In the genomic region with DNA sequence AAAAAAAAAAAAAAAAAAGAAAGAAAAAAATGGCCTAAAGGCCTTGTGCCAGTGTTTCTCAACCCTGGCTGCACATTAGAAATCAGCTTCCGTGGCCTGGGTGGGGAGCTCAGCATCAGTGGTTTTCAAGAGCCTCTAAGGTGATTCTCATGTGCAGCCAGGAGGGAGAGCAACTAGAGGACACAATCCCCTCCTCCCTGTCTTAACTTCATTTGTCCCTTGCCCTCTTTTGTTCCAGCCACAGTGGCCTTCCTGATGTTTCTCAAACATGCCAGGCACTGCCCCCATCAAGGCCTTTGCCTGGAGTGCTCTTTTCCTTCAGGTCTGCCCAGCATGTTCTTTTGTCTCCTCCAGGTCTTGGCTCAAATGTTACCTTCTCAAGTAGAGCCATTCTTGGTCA, we compare ENCODE assay signal across 14 cellular contexts. TPM values are rescaled to one million over a fixed set of nuclear protein-coding genes. Genes with fewer than 3 reads are reported as not detected.
DNase-seq lines count a peak whose midpoint lies in the region; ATAC-seq and TF ChIP-seq lines count a peak whose summit lies in the region.
"Had no signal": no experiment of that assay in that cellular context is flagged by ENCODE, and none has a peak within 500 bp of the region (broad histone marks: within the 10 kb centered on the region; RNA-seq: fewer than 3 reads in every experiment).

No MANE protein-coding gene starts in this region.

- H3K36me3 Mint-ChIP-seq in GM23338 (ENCODE audit: low read depth) (no peaks in the 10 kb centered on the region), endothelial cell (ENCODE audit: low read depth, unreplicated experiment) (no peaks in the 10 kb centered on the region), neural progenitor cell (no peaks in the 10 kb centered on the region)
- H3K36me3 Mint-ChIP-seq in activated naive CD8-positive, alpha-beta T cell treated with anti-CD3 and anti-CD28 coated beads, Interleukin-2, amount 50 U/mL, for 24 hours (ENCODE audit: low read depth) = no peaks in the 10 kb centered on the region
- H3K36me3 Mint-ChIP-seq: CD8-positive, alpha-beta T cell had no signal

- H3K79me2 ChIP-seq in GM23338 (replicated peaks; ENCODE audit: insufficient read depth) (peaks cover 100% of the 10 kb centered on the region), neural progenitor cell (ENCODE audit: low read depth) (peaks cover 100% of the 10 kb centered on the region)

- H3K36me3 ChIP-seq in GM23338 (ENCODE audit: insufficient read depth) = no peaks in the 10 kb centered on the region
- no peaks in the 10 kb centered on the region for H3K36me3 ChIP-seq in neural progenitor cell
- H3K36me3 ChIP-seq: Peyer's patch had no signal

- no peaks in the 10 kb centered on the region for H3K9me3 ChIP-seq in neural progenitor cell (ENCODE audit: low read depth)
- H3K9me3 ChIP-seq: Peyer's patch had no signal

- H4K20me1 ChIP-seq in GM23338 (replicated peaks; ENCODE audit: insufficient read depth) (no peaks in the 10 kb centered on the region; the same call in 1 of the 2 replicates), neural progenitor cell (ENCODE audit: low read depth) (peaks cover 19% of the 10 kb centered on the region)

- H3K27ac Mint-ChIP-seq in GM23338 = peak overlapping the region; percentile 61
- H3K27ac Mint-ChIP-seq in endothelial cell (ENCODE audit: unreplicated experiment) = peak overlapping the region; percentile 3
- no peak overlapping the region for H3K27ac Mint-ChIP-seq in neural progenitor cell
- H3K27ac Mint-ChIP-seq in activated naive CD8-positive, alpha-beta T cell treated with anti-CD3 and anti-CD28 coated beads, Interleukin-2, amount 50 U/mL, for 24 hours = no peak overlapping the region
- H3K27ac Mint-ChIP-seq: CD8-positive, alpha-beta T cell had no signal

- DNase-seq in DMS79 treated with DMSO at 0.1 percent for 48 hours (lab: John Stamatoyannopoulos, UW) (peak; percentile 76), GM23338 (ENCODE audit: low spot score) (peak; percentile 45), endothelial cell (ENCODE audit: low spot score) (no peak), neural progenitor cell (ENCODE audit: low spot score) (peak; percentile 56), RWPE1 (ENCODE audit: low spot score) (no peak), NCI-H82 (lab: John Stamatoyannopoulos, UW) (no peak)
- DNase-seq in activated naive CD8-positive, alpha-beta T cell treated with anti-CD3 and anti-CD28 coated beads, Interleukin-2, amount 50 U/mL, for 24 hours = no peak
- DNase-seq: CD8-positive, alpha-beta T cell; NCI-H146; NCI-H446 treated with DMSO at 0.1 percent for 48 hours; NCI-H748 treated with DMSO at 0.1 percent for 48 hours; Peyer's patch; SIG-M5 had no signal

- H3K9me3 Mint-ChIP-seq in GM23338 (no peaks in the 10 kb centered on the region), endothelial cell (ENCODE audit: unreplicated experiment) (no peaks in the 10 kb centered on the region), neural progenitor cell (no peaks in the 10 kb centered on the region)
- no peaks in the 10 kb centered on the region for H3K9me3 Mint-ChIP-seq in activated naive CD8-positive, alpha-beta T cell treated with anti-CD3 and anti-CD28 coated beads, Interleukin-2, amount 50 U/mL, for 24 hours
- H3K9me3 Mint-ChIP-seq: CD8-positive, alpha-beta T cell had no signal

- H3K27ac ChIP-seq in GM23338 (ENCODE audit: low read depth) = no peak overlapping the region
- no peak overlapping the region for H3K27ac ChIP-seq in neural progenitor cell
- H3K27ac ChIP-seq in RWPE1 = no peak overlapping the region
- H3K27ac ChIP-seq: Peyer's patch had no signal

- H3K27me3 Mint-ChIP-seq in GM23338 (ENCODE audit: insufficient read depth, low read depth, poor library complexity) (peaks cover 2% of the 10 kb centered on the region), endothelial cell (ENCODE audit: unreplicated experiment) (no peaks in the 10 kb centered on the region), neural progenitor cell (ENCODE audit: insufficient read depth, low read depth) (no peaks in the 10 kb centered on the region)
- no peaks in the 10 kb centered on the region for H3K27me3 Mint-ChIP-seq in activated naive CD8-positive, alpha-beta T cell treated with anti-CD3 and anti-CD28 coated beads, Interleukin-2, amount 50 U/mL, for 24 hours

- TF ChIP-seq CTCF in GM23338 (conservative IDR thresholded peaks at IDR 0.05; ENCODE audit: low read depth in 2 of 2) (no peak), endothelial cell (IDR thresholded peaks at IDR 0.05; ENCODE audit: unreplicated experiment) (no peak), neural progenitor cell (IDR thresholded peaks at IDR 0.05) (no peak), RWPE1 (conservative IDR thresholded peaks at IDR 0.05; ENCODE audit: low read depth) (no peak)

- H3K4me1 Mint-ChIP-seq in GM23338 (peaks cover 53% of the 10 kb centered on the region), endothelial cell (ENCODE audit: unreplicated experiment) (peaks cover 4% of the 10 kb centered on the region), neural progenitor cell (peaks cover 5% of the 10 kb centered on the region)
- H3K4me1 Mint-ChIP-seq in activated naive CD8-positive, alpha-beta T cell treated with anti-CD3 and anti-CD28 coated beads, Interleukin-2, amount 50 U/mL, for 24 hours = no peaks in the 10 kb centered on the region

- H3K4me3 ChIP-seq in GM23338 (no peak overlapping the region), neural progenitor cell (no peak overlapping the region)
- H3K4me3 ChIP-seq: Peyer's patch had no signal

- no peak overlapping the region for H3K9ac ChIP-seq in neural progenitor cell

- H3K4me2 ChIP-seq in GM23338 (peak overlapping the region; percentile 34), neural progenitor cell (peak overlapping the region; percentile 38)

- H3K9me2 ChIP-seq in GM23338 (ENCODE audit: insufficient read depth) = no peaks in the 10 kb centered on the region

- H3K27me3 ChIP-seq in GM23338 (ENCODE audit: insufficient read depth) (no peaks in the 10 kb centered on the region), neural progenitor cell (no peaks in the 10 kb centered on the region)
- H3K27me3 ChIP-seq: Peyer's patch had no signal

- POLR2A ChIA-PET in RWPE1 (lab: Yijun Ruan, JAX; ENCODE audit: low non-redundant PET) = no interaction called here

- peaks cover 37% of the 10 kb centered on the region for H3K4me1 ChIP-seq in GM23338 (ENCODE audit: insufficient read depth)
- H3K4me1 ChIP-seq in neural progenitor cell = peaks cover 15% of the 10 kb centered on the region
- H3K4me1 ChIP-seq: Peyer's patch had no signal

- CTCF ChIA-PET in RWPE1 (lab: Yijun Ruan, JAX) = interaction anchor here (0.8 kb wide), 1 partner anchor 447 kb away, joined by 3 read pairs; no protein-coding TSS in a partner anchor

- peak; percentile 77 for ATAC-seq in GM23338
- ATAC-seq in activated naive CD8-positive, alpha-beta T cell treated with anti-CD3 and anti-CD28 coated beads, Interleukin-2, amount 50 U/mL, for 24 hours = no peak
- ATAC-seq: CD8-positive, alpha-beta T cell; HCT116 had no signal

- H2AFZ ChIP-seq in GM23338 = no peak overlapping the region
- no peak overlapping the region for H2AFZ ChIP-seq in neural progenitor cell (replicated peaks)

- H3K4me3 Mint-ChIP-seq in GM23338 = no peak overlapping the region; the same call in 2 of the 3 replicates
- H3K4me3 Mint-ChIP-seq in endothelial cell (ENCODE audit: unreplicated experiment) = no peak overlapping the region
- no peak overlapping the region for H3K4me3 Mint-ChIP-seq in neural progenitor cell
- no peak overlapping the region for H3K4me3 Mint-ChIP-seq in activated naive CD8-positive, alpha-beta T cell treated with anti-CD3 and anti-CD28 coated beads, Interleukin-2, amount 50 U/mL, for 24 hours
- H3K4me3 Mint-ChIP-seq: CD8-positive, alpha-beta T cell had no signal

- H3F3A ChIP-seq in GM23338 (replicated peaks; ENCODE audit: low read depth) = no peaks in the 10 kb centered on the region
- peaks cover 7% of the 10 kb centered on the region for H3F3A ChIP-seq in neural progenitor cell (ENCODE audit: low read depth)

TF ChIP-seq in GM23338, 12 proteins besides CTCF, POLR2A, EP300 and RAD21 (continues in another document):
- no peak for TF ChIP-seq ZNF331 (CRISPR knock-in tag; IDR thresholded peaks at IDR 0.05; ENCODE audit: low read depth)

RNA-seq across cellular contexts. Expression of a gene that starts 42.4 kb away (rescaled TPM):
- 45.1 and 46.3 TPM in 2 replicates for total RNA-seq in GM23338 (2014; rRNA removed; shearing (Covaris generic))
- 77.9 and 80.3 TPM in 2 replicates for polyA plus RNA-seq in GM23338 (2016; fragmentation: Nextera tagmentation; extraction: Ambion mirVana)
- total RNA-seq in endothelial cell (ENCODE audit: unreplicated experiment) (16.7 TPM), neural progenitor cell (ENCODE audit: low replicate concordance) (30.8 and 41.6 TPM in 2 replicates)

Comparison
In these comparisons a context has a peak if more than half of its experiments do, and no peak if none do; other contexts are left out.
1. DNase-seq: peak in DMS79 treated with DMSO at 0.1 percent for 48 hours (single experiment), GM23338 (single experiment) and neural progenitor cell (single experiment); none in endothelial cell (single experiment), RWPE1 (single experiment), activated naive CD8-positive, alpha-beta T cell treated with anti-CD3 and anti-CD28 coated beads, Interleukin-2, amount 50 U/mL, for 24 hours (single experiment) and NCI-H82 (single experiment).
2. H3K27ac Mint-ChIP-seq: peak in GM23338 (single experiment) and endothelial cell (single experiment); none in neural progenitor cell (single experiment) and activated naive CD8-positive, alpha-beta T cell treated with anti-CD3 and anti-CD28 coated beads, Interleukin-2, amount 50 U/mL, for 24 hours (single experiment).